Comparison of ENCODE assay signal across 1 cellular context in genomic region chr10:69057951-69058297, GRCh38.
TF ChIP-seq lines count a peak whose summit lies in the region.

No MANE protein-coding gene starts in this region.

TF ChIP-seq in A549, 52 proteins besides CTCF, POLR2A, EP300 and RAD21 (continued from another document):
- TF ChIP-seq, protein P1, sequence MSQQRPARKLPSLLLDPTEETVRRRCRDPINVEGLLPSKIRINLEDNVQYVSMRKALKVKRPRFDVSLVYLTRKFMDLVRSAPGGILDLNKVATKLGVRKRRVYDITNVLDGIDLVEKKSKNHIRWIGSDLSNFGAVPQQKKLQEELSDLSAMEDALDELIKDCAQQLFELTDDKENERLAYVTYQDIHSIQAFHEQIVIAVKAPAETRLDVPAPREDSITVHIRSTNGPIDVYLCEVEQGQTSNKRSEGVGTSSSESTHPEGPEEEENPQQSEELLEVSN (IDR thresholded peaks at IDR 0.05; ENCODE audit: borderline replicate concordance, low read depth) = no peak
- TF ChIP-seq CBX8 (IDR thresholded peaks at IDR 0.05) (no peak), ATOH8 (CRISPR knock-in tag; IDR thresholded peaks at IDR 0.05; ENCODE audit: low read depth) (no peak), PHF8 (IDR thresholded peaks at IDR 0.05; ENCODE audit: borderline replicate concordance, low read depth) (no peak), HMGXB4 (CRISPR knock-in tag; IDR thresholded peaks at IDR 0.05; ENCODE audit: borderline replicate concordance) (no peak)
TF ChIP-seq in A549: peak in this region for 0.
